In genomic region chr2:195520671-195521155, GRCh38 we compare ENCODE assay signal across 14 cellular contexts.
DNase-seq lines count a peak whose midpoint lies in the region; TF ChIP-seq lines count a peak whose summit lies in the region.
"Had no signal": no experiment of that assay in that cellular context is flagged by ENCODE, and none has a peak within 500 bp of the region (broad histone marks: within the 10 kb centered on the region; RNA-seq: fewer than 3 reads in every experiment).

No MANE protein-coding gene starts in this region.

- H3K9me3 Mint-ChIP-seq in endodermal cell (peaks cover 18% of the 10 kb centered on the region), osteocyte (ENCODE audit: unreplicated experiment) (no peaks in the 10 kb centered on the region)

- no peaks in the 10 kb centered on the region for H3K79me2 ChIP-seq in OCI-LY7 (ENCODE audit: insufficient read depth, low read depth, low read length)

- BruUV-seq in OCI-LY7 (replicated peaks; lab: Mats Ljungman, UMichigan) = no TSS peak

- H3K9ac ChIP-seq in endodermal cell (ENCODE audit: extremely low read depth, low read length, poor library complexity, severe bottlenecking) = no peak overlapping the region

- H2AFZ ChIP-seq in OCI-LY7 (ENCODE audit: low read length) = no peak overlapping the region

- H3K4me1 ChIP-seq in OCI-LY7 (ENCODE audit: insufficient read depth, low read length, poor library complexity, severe bottlenecking) (no peaks in the 10 kb centered on the region), endodermal cell (ENCODE audit: control insufficient read depth, insufficient read depth, low read length) (peaks cover 5% of the 10 kb centered on the region), sigmoid colon (no peaks in the 10 kb centered on the region)
- H3K4me1 ChIP-seq: ascending aorta, foreskin keratinocyte, right atrium auricular region had no signal

- peak; percentile 81 for DNase-seq in Caki2 (ENCODE audit: low read depth)
- no peak for DNase-seq in OCI-LY7 (ENCODE audit: low spot score)
- DNase-seq in endodermal cell = peak; percentile 52
- DNase-seq in osteocyte (ENCODE audit: extremely low spot score, unreplicated experiment) = peak; percentile 87
- DNase-seq in NCI-H2029 (lab: John Stamatoyannopoulos, UW) = no peak
- no peak for DNase-seq in activated CD8-positive, alpha-beta memory T cell treated with anti-CD3 and anti-CD28 coated beads, Interleukin-2, amount 50 U/mL, for 48 hours
- no peak for DNase-seq in sigmoid colon
- DNase-seq in activated naive CD4-positive, alpha-beta T cell treated with anti-CD3 and anti-CD28 coated beads, Interleukin-2, amount 50 U/mL, for 16 hours = no peak
- DNase-seq: DMS53, foreskin keratinocyte, NCI-H774, T-helper 2 cell had no signal

- no peak for TF ChIP-seq EP300 in sigmoid colon (IDR thresholded peaks at IDR 0.05)

- intact Hi-C loops in OCI-LY7 (cut with micrococcal nuclease; ENCODE audit: unreplicated experiment) (no loop called here), sigmoid colon (cut with DNase I) (no loop called here)

- H3K4me1 Mint-ChIP-seq in endodermal cell (peaks cover 5% of the 10 kb centered on the region), osteocyte (ENCODE audit: unreplicated experiment) (peaks cover 33% of the 10 kb centered on the region)

- CTCF ChIA-PET in OCI-LY7 (lab: Charles Lee; ENCODE audit: unreplicated experiment) = no interaction called here

- H3K27me3 Mint-ChIP-seq in endodermal cell (ENCODE audit: insufficient read depth) (peaks cover 50% of the 10 kb centered on the region), osteocyte (ENCODE audit: unreplicated experiment) (no peaks in the 10 kb centered on the region)

- no peak overlapping the region for H3K4me3 ChIP-seq in OCI-LY7 (ENCODE audit: low read depth, low read length, poor library complexity, severe bottlenecking)
- no peak overlapping the region for H3K4me3 ChIP-seq in endodermal cell (ENCODE audit: low read length)
- H3K4me3 ChIP-seq in sigmoid colon = no peak overlapping the region
- H3K4me3 ChIP-seq: ascending aorta, right atrium auricular region had no signal

- no peak overlapping the region for H3K4me2 ChIP-seq in OCI-LY7 (ENCODE audit: low read length)

- WGBS in endodermal cell (ENCODE audit: insufficient coverage in 1 of 2, insufficient read length in 1 of 2), 2 experiments = 90 to 93% methylated on average over 5 of the region's 5 CpGs
- WGBS in sigmoid colon, 2 donors = 83 to 90% methylated on average over 5 of the region's 5 CpGs

- POLR2A ChIA-PET in OCI-LY7 (lab: Charles Lee) = interaction anchor here (1.0 to 1.3 kb wide), 3 partner anchors 12 to 38 kb away, joined by 3 to 5 read pairs (median 4); no protein-coding TSS in a partner anchor

- H3K9me3 ChIP-seq in OCI-LY7 (ENCODE audit: low read length) = no peaks in the 10 kb centered on the region
- peaks cover 6% of the 10 kb centered on the region for H3K9me3 ChIP-seq in endodermal cell (ENCODE audit: control insufficient read depth, low read length)
- H3K9me3 ChIP-seq in sigmoid colon = no peaks in the 10 kb centered on the region
- H3K9me3 ChIP-seq: ascending aorta, right atrium auricular region had no signal

- H3K27ac ChIP-seq in OCI-LY7 (ENCODE audit: low read depth, low read length, poor library complexity, severe bottlenecking) = no peak overlapping the region
- no peak overlapping the region for H3K27ac ChIP-seq in endodermal cell (ENCODE audit: low read depth, low read length)
- H3K27ac ChIP-seq in sigmoid colon = no peak overlapping the region
- H3K27ac ChIP-seq: ascending aorta, foreskin keratinocyte, right atrium auricular region had no signal

- no peak for TF ChIP-seq POLR2A in sigmoid colon (IDR thresholded peaks at IDR 0.05)

- H3K27me3 ChIP-seq in endodermal cell (ENCODE audit: control insufficient read depth, insufficient read depth, low read length, poor library complexity, severe bottlenecking) (peaks cover 50% of the 10 kb centered on the region), sigmoid colon (no peaks in the 10 kb centered on the region)
- H3K27me3 ChIP-seq: ascending aorta, foreskin keratinocyte, right atrium auricular region had no signal

- H3K36me3 Mint-ChIP-seq in endodermal cell (ENCODE audit: low read depth) = no peaks in the 10 kb centered on the region
- H3K36me3 Mint-ChIP-seq in osteocyte (ENCODE audit: unreplicated experiment) = no peaks in the 10 kb centered on the region

- no peak overlapping the region for H3K27ac Mint-ChIP-seq in endodermal cell
- H3K27ac Mint-ChIP-seq in osteocyte (ENCODE audit: unreplicated experiment) = peak overlapping the region; percentile 75

- H3K4me3 Mint-ChIP-seq in endodermal cell (no peak overlapping the region), osteocyte (ENCODE audit: unreplicated experiment) (no peak overlapping the region)

- no peaks in the 10 kb centered on the region for H3K9me2 ChIP-seq in OCI-LY7 (ENCODE audit: insufficient read depth, low read length)

- in situ Hi-C loops in Caki2 (cut with HindIII; ENCODE audit: low pct_unique_long_range_greater_than_20kb, low sequenced_read_pairs) = no loop called here

- no peaks in the 10 kb centered on the region for H4K20me1 ChIP-seq in OCI-LY7 (ENCODE audit: insufficient read depth, low read length)

- TF ChIP-seq CTCF in OCI-LY7 (conservative IDR thresholded peaks at IDR 0.05; ENCODE audit: low read length) = 0 out of 2 replicates have a peak, but pooled peaks have one; percentile 17
- TF ChIP-seq CTCF in endodermal cell (conservative IDR thresholded peaks at IDR 0.05) = peak; percentile 26
- TF ChIP-seq CTCF in osteocyte (IDR thresholded peaks at IDR 0.05) = no peak
- no peak for TF ChIP-seq CTCF in sigmoid colon (IDR thresholded peaks at IDR 0.05)

- H3K36me3 ChIP-seq in OCI-LY7 (ENCODE audit: insufficient read depth, low read length) = no peaks in the 10 kb centered on the region
- H3K36me3 ChIP-seq in endodermal cell (ENCODE audit: control insufficient read depth, insufficient read depth, low read length) = no peaks in the 10 kb centered on the region
- H3K36me3 ChIP-seq in sigmoid colon = no peaks in the 10 kb centered on the region
- H3K36me3 ChIP-seq: ascending aorta, right atrium auricular region had no signal

Comparison
In these comparisons a context has a peak if more than half of its experiments do, and no peak if none do; other contexts are left out.
1. DNase-seq: peak in Caki2 (single experiment), endodermal cell (single experiment) and osteocyte (single experiment); none in OCI-LY7 (single experiment), NCI-H2029 (single experiment), activated CD8-positive, alpha-beta memory T cell treated with anti-CD3 and anti-CD28 coated beads, Interleukin-2, amount 50 U/mL, for 48 hours (single experiment), sigmoid colon (single experiment) and activated naive CD4-positive, alpha-beta T cell treated with anti-CD3 and anti-CD28 coated beads, Interleukin-2, amount 50 U/mL, for 16 hours (single experiment).
2. CTCF ChIP-seq: peak in OCI-LY7 (single experiment) and endodermal cell (single experiment); none in osteocyte (single experiment) and sigmoid colon (0 of 4).